8 cellular contexts compared by ENCODE assay signal in the genomic region with DNA sequence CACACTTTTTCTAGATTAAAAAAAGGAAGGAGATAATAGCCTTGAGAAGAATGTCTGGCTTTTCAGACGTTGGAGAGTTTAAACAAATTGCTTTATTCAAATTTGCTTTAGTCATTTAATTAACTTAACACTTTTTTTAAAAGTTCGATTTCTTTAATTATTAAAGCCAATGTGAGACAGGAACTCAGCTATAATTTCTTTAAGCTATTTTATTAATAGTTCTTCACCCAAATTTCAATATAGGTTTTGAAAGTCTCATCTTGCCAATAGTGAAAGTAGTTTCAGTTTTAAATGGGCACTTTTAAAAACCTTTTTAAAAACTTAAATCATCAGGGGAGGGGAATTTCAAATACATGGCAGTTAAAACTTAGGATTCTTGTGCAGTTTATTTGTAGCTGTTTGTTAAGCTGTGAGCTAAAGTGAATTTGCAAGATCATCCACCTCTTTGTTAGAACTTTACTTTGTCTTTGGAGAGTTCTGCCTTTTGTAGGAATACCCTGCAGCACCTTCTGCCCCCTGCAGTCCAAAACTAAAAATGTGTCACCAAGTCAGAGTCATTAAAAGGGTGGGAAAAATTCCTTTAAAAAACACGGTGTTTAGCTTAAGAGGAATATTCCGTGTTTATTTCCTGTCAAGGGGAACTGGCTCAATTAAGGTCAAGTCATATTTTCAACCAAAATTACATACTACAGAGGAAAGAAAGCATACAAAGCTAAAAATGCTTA. TPM values are rescaled to one million over a fixed set of nuclear protein-coding genes. Genes with fewer than 3 reads are reported as not detected.
DNase-seq lines count a peak whose midpoint lies in the region; ATAC-seq lines count a peak whose summit lies in the region.

No MANE protein-coding gene starts in this region.

- in situ Hi-C loops in KBM-7 (cut with MboI; ENCODE audit: low pct_unique_long_range_greater_than_20kb, low sequenced_read_pairs), result no loop called here

- no peak for ATAC-seq in HG03520 (IDR thresholded peaks at IDR 0.05; ENCODE audit: unreplicated experiment)
- ATAC-seq in HG03354 (IDR thresholded peaks at IDR 0.05; ENCODE audit: poor library complexity, severe bottlenecking, unreplicated experiment), result no peak

- peak; percentile 70 for DNase-seq in activated effector memory CD4-positive, alpha-beta T cell treated with anti-CD3 and anti-CD28 coated beads, Interleukin-2, amount 50 U/mL, for 16 hours
- DNase-seq in activated effector memory CD4-positive, alpha-beta T cell treated with Interleukin-2 at 50 U/mL for 16 hours, result no peak
- DNase-seq in KBM-7, result peak; percentile 72
- DNase-seq in SKM-1 treated with dmso at 0.1 percent for 144 hours (lab: John Stamatoyannopoulos, UW; ENCODE audit: unreplicated experiment), result peak; percentile 39
- peak; percentile 21 for DNase-seq in effector CD8-positive, alpha-beta T cell (lab: John Stamatoyannopoulos, UW)
- peak; percentile 77 for DNase-seq in myocyte (ENCODE audit: low read depth)

RNA-seq across cellular contexts. Expression of gene TGIF1, which starts 4.6 kb away (rescaled TPM):
- total RNA-seq in myocyte, result 74.2 and 101 TPM in 2 replicates
- polyA plus RNA-seq in myocyte (2012), result 44.4 TPM
